Comparison of ENCODE assay signal across 1 cellular context in the genomic region with DNA sequence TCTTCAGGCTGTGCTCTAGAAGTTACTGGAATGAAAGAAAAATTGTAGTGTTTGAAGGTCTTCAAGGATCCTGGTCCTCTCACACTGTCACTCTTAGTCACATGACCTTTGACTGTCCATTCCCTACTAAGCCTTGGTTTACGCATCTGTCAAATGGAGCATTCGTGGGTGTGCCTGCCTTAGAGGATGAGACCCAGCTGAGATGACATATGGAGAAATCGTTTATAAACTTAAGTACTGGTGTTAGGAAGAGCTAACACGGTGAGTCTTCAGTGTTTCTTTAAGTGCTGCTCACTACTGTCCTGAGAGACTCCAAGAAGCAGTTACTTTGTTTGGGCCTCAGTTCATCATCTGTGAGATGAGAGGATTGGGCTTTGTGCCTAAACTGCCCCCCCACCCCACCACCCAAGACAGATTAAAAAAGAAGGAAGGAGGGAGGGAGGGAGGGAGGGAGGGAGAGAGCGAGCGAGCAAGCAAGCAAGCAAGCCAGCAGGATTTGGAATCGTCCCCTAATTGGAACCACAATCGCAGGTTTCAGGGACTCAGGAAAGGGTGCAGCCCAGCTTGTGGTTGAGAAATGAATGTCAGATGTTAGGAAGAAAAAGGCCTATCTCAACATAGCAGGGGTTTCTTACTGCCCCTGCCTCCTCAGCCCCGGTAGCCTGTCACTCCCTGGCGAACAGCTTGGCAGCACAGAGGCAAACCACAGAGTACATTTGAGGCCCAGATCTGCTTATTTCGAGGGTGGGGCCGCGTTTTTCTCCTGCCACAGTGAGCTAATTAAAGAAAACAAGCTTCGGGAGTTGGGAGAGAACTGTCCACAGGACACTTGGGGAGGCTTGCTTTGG.
TF ChIP-seq lines count a peak whose summit lies in the region.

No MANE protein-coding gene starts in this region.

TF ChIP-seq in IMR-90, 13 proteins besides CTCF, POLR2A, EP300 and RAD21 (continued from another document):
- peak; percentile 58 for TF ChIP-seq USF2 (IDR thresholded peaks at IDR 0.05; ENCODE audit: low read depth, low read length)
